ENCODE assay signal across 13 cellular contexts in the genomic region with DNA sequence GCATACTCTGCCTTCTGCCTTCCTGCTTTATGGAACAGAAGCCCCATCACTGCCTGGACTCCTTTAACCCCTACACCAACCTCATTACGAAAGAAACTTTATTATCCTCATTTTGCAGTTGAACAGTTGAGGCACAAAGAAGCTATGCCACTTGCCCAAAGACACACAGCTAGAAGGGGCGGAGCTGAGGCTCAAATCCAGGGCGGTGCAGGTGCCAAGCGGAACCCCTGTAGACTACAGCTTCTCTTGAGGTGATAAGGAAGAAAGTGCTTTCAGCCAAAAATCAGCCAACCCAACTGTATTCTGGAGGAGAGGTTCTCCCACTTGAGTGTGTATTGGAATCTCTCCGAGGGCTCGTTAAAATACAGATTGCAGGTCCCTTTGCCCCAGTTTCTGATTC. TPM values are rescaled to one million over a fixed set of nuclear protein-coding genes. Genes with fewer than 3 reads are reported as not detected.
DNase-seq lines count a peak whose midpoint lies in the region; ATAC-seq and TF ChIP-seq lines count a peak whose summit lies in the region.
"Had no signal": no experiment of that assay in that cellular context is flagged by ENCODE, and none has a peak within 500 bp of the region (broad histone marks: within the 10 kb centered on the region; RNA-seq: fewer than 3 reads in every experiment).

No MANE protein-coding gene starts in this region.

- peak overlapping the region; percentile 90 for H3K4me3 Mint-ChIP-seq in activated CD4-positive, alpha-beta memory T cell treated with anti-CD3 and anti-CD28 coated beads for 36 hours
- H3K4me3 Mint-ChIP-seq: brain had no signal

- CTCF ChIA-PET in activated CD4-positive, alpha-beta memory T cell treated with anti-CD3 and anti-CD28 coated beads for 36 hours (lab: Charles Lee), result interaction anchor here (0.6 to 1.9 kb wide), 2 partner anchors 9 to 718 kb away, joined by 3 to 6 read pairs; no protein-coding TSS in a partner anchor

- H3K4me1 ChIP-seq in gastroesophageal sphincter (peaks cover 0 to 77% (median 25%) of the 10 kb centered on the region in 3 donors), mucosa of descending colon (ENCODE audit: low read depth) (no peaks in the 10 kb centered on the region)

- no peak for TF ChIP-seq CTCF in gastroesophageal sphincter (IDR thresholded peaks at IDR 0.05)
- TF ChIP-seq CTCF in mucosa of descending colon (IDR thresholded peaks at IDR 0.05), result no peak

- peak overlapping the region in 3 of 4 donors; percentile 67 to 79 (median 71) for H3K27ac ChIP-seq in gastroesophageal sphincter
- peak overlapping the region; percentile 82 for H3K27ac ChIP-seq in substantia nigra (ENCODE audit: low read depth, low read length, poor library complexity, severe bottlenecking)

- H3K36me3 ChIP-seq in gastroesophageal sphincter (no peaks in the 10 kb centered on the region), mucosa of descending colon (ENCODE audit: low read depth) (no peaks in the 10 kb centered on the region)

- WGBS in gastroesophageal sphincter (ENCODE audit: low coverage in 1 of 2), 2 donors, result no CpG with 5 or more reads among the region's 6 CpGs

- H3K27me3 Mint-ChIP-seq in activated CD4-positive, alpha-beta memory T cell treated with anti-CD3 and anti-CD28 coated beads for 36 hours, result no peaks in the 10 kb centered on the region
- H3K27me3 Mint-ChIP-seq: brain, progenitor cell of endocrine pancreas had no signal

- intact Hi-C loops in activated CD4-positive, alpha-beta memory T cell treated with anti-CD3 and anti-CD28 coated beads for 36 hours (cut with micrococcal nuclease), result loop anchor here (2.0 to 5.0 kb wide), 3 partner anchors 190 to 315 kb away; a partner anchor contains a TSS
- intact Hi-C loops in mucosa of descending colon (cut with DNase I, micrococcal nuclease), result no loop called here

- H3K27ac Mint-ChIP-seq in activated CD4-positive, alpha-beta memory T cell treated with anti-CD3 and anti-CD28 coated beads for 36 hours, result peak overlapping the region; percentile 99
- H3K27ac Mint-ChIP-seq: brain, progenitor cell of endocrine pancreas had no signal

- no peaks in the 10 kb centered on the region for H3K9me3 Mint-ChIP-seq in activated CD4-positive, alpha-beta memory T cell treated with anti-CD3 and anti-CD28 coated beads for 36 hours
- H3K9me3 Mint-ChIP-seq: brain had no signal

- peaks cover 27% of the 10 kb centered on the region for H3K36me3 Mint-ChIP-seq in activated CD4-positive, alpha-beta memory T cell treated with anti-CD3 and anti-CD28 coated beads for 36 hours

- ATAC-seq in gastroesophageal sphincter (no peak), mucosa of descending colon (no peak), HG02759 (IDR thresholded peaks at IDR 0.05; ENCODE audit: unreplicated experiment) (no peak)

- peak; percentile 70 for DNase-seq in activated effector memory CD4-positive, alpha-beta T cell treated with anti-CD3 and anti-CD28 coated beads, Interleukin-2, amount 50 U/mL, for 16 hours
- DNase-seq in activated effector memory CD4-positive, alpha-beta T cell treated with Interleukin-2 at 50 U/mL for 16 hours, result no peak
- peak; percentile 37 for DNase-seq in activated CD4-positive, alpha-beta memory T cell treated with anti-CD3 and anti-CD28 coated beads for 36 hours
- DNase-seq in substantia nigra (lab: John Stamatoyannopoulos, UW) (no peak), mucosa of descending colon (no peak), mucosa of gallbladder (ENCODE audit: low spot score) (no peak)
- DNase-seq: ACHN, NCI-H446, SHP77 treated with DMSO at 0.1 percent for 48 hours had no signal

- no peak for TF ChIP-seq EP300 in gastroesophageal sphincter (IDR thresholded peaks at IDR 0.05)

- no peak overlapping the region for H3K4me3 ChIP-seq in gastroesophageal sphincter
- H3K4me3 ChIP-seq in mucosa of descending colon, result no peak overlapping the region

- H3K9me3 ChIP-seq in gastroesophageal sphincter (no peaks in the 10 kb centered on the region), mucosa of descending colon (no peaks in the 10 kb centered on the region)

- POLR2A ChIA-PET in activated CD4-positive, alpha-beta memory T cell treated with anti-CD3 and anti-CD28 coated beads for 36 hours (lab: Charles Lee), result interaction anchor here (1.9 kb wide), 1 partner anchor 15 kb away, joined by 10 read pairs; no protein-coding TSS in a partner anchor

- no peak for TF ChIP-seq POLR2A in gastroesophageal sphincter (IDR thresholded peaks at IDR 0.05)

- peaks cover 77% of the 10 kb centered on the region for H3K4me1 Mint-ChIP-seq in activated CD4-positive, alpha-beta memory T cell treated with anti-CD3 and anti-CD28 coated beads for 36 hours (ENCODE audit: low read depth)

- no peaks in the 10 kb centered on the region for H3K27me3 ChIP-seq in gastroesophageal sphincter

RNA-seq across cellular contexts. Expression of a gene that starts 11.2 kb away (rescaled TPM):
- total RNA-seq in activated CD4-positive, alpha-beta memory T cell treated with anti-CD3 and anti-CD28 coated beads for 36 hours, result 10 to 100 TPM; 44.6 to 46.1 TPM
- 10 to 100 TPM; 28.3 to 99.0 (median 69.1) TPM for total RNA-seq in gastroesophageal sphincter
- total RNA-seq in mucosa of descending colon, result 10 to 100 TPM in 1 of 3 donors, 1 to 10 TPM in 2; 2.6 to 10.2 (median 9.0) TPM
- total RNA-seq in mucosa of gallbladder, result 20.7 TPM

Comparison
In these comparisons a context has a peak if more than half of its experiments do, and no peak if none do; other contexts are left out.
1. DNase-seq: peak in activated effector memory CD4-positive, alpha-beta T cell treated with anti-CD3 and anti-CD28 coated beads, Interleukin-2, amount 50 U/mL, for 16 hours (single experiment) and activated CD4-positive, alpha-beta memory T cell treated with anti-CD3 and anti-CD28 coated beads for 36 hours (single experiment); none in activated effector memory CD4-positive, alpha-beta T cell treated with Interleukin-2 at 50 U/mL for 16 hours (single experiment), substantia nigra (0 of 49), mucosa of descending colon (0 of 3) and mucosa of gallbladder (single experiment).